ENCODE assay signal across 11 cellular contexts in the genomic region with DNA sequence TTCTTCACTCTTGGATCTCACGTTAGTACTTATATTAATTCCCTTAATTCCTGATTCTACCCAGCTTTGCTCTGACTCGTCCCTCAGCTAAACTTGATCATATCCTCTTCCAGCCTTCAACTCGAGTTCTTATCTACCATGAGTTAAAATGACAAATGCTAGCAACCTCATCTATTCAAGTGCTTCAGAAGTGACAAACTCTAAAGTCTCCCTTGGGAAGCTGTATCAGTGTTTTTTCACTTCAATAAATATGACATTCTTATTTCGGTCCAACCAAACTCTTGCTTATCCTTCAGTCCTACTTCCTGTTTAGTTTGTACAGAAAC.
DNase-seq lines count a peak whose midpoint lies in the region; TF ChIP-seq lines count a peak whose summit lies in the region.
"Had no signal": no experiment of that assay in that cellular context is flagged by ENCODE, and none has a peak within 500 bp of the region (broad histone marks: within the 10 kb centered on the region; RNA-seq: fewer than 3 reads in every experiment).

No MANE protein-coding gene starts in this region.

- no peak overlapping the region for H2BK120ac ChIP-seq in mesendoderm (ENCODE audit: low read depth, low read length)

- H3K18ac ChIP-seq in mesendoderm (ENCODE audit: low read length), result no peak overlapping the region

- no CpG with 5 or more reads among the region's 4 CpGs for WGBS in mesendoderm (ENCODE audit: extremely low coverage, insufficient coverage, low lambda C conversion rate)

- no peak overlapping the region for H4K5ac ChIP-seq in mesendoderm (ENCODE audit: low read length)

- H3K27me3 ChIP-seq in neutrophil (no peaks in the 10 kb centered on the region), mesendoderm (ENCODE audit: insufficient read depth, low read length, poor library complexity) (no peaks in the 10 kb centered on the region)
- H3K27me3 ChIP-seq in effector memory CD4-positive, alpha-beta T cell (replicated peaks; ENCODE audit: control insufficient read depth, insufficient read depth, low read length, poor library complexity, severe bottlenecking), result no peaks in the 10 kb centered on the region

- H3K23ac ChIP-seq in mesendoderm (ENCODE audit: low read length), result no peak overlapping the region

- H3K56ac ChIP-seq in mesendoderm (ENCODE audit: low read length), result no peak overlapping the region

- peak overlapping the region; percentile 79 for H3K27ac ChIP-seq in caudate nucleus (ENCODE audit: low read depth, low read length)
- peak overlapping the region; percentile 9 for H3K27ac ChIP-seq in neutrophil
- no peak overlapping the region for H3K27ac ChIP-seq in effector memory CD4-positive, alpha-beta T cell (ENCODE audit: insufficient read depth, low read length, poor library complexity, severe bottlenecking)
- H3K27ac ChIP-seq in mesendoderm (ENCODE audit: low read depth, low read length), result no peak overlapping the region

- H3K9ac ChIP-seq in mesendoderm (ENCODE audit: low read length), result no peak overlapping the region

- TF ChIP-seq CTCF in neutrophil (IDR thresholded peaks at IDR 0.05), result no peak

- H3K4me3 ChIP-seq in neutrophil (ENCODE audit: low read depth in 1 of 2, low read length in 1 of 2) (no peak overlapping the region), mesendoderm (ENCODE audit: low read length) (no peak overlapping the region)
- H3K4me3 ChIP-seq in effector memory CD4-positive, alpha-beta T cell (ENCODE audit: insufficient read depth, low read depth, low read length, poor library complexity, severe bottlenecking), result no peak overlapping the region

- H4K8ac ChIP-seq in mesendoderm (ENCODE audit: low read depth, low read length), result no peak overlapping the region

- no peak overlapping the region for H2BK5ac ChIP-seq in mesendoderm (ENCODE audit: low read length)

- H3K79me1 ChIP-seq in mesendoderm (ENCODE audit: low read length), result peaks cover 7% of the 10 kb centered on the region

- peak; percentile 9 for DNase-seq in EL
- peak; percentile 31 for DNase-seq in M059J (ENCODE audit: low read depth)
- DNase-seq in caudate nucleus (lab: John Stamatoyannopoulos, UW), result no peak
- no peak for DNase-seq in mucosa of gallbladder (ENCODE audit: low spot score)
- DNase-seq in effector memory CD4-positive, alpha-beta T cell, result no peak
- DNase-seq in NCI-H1417 treated with DMSO at 0.1 percent for 48 hours (lab: John Stamatoyannopoulos, UW), result no peak
- no peak for DNase-seq in mesendoderm
- DNase-seq: COR-L47, endodermal cell, NCI-H345 had no signal

- H3K79me2 ChIP-seq in mesendoderm (ENCODE audit: control insufficient read depth, insufficient read depth, low read length), result peaks cover 21% of the 10 kb centered on the region

- H2AK5ac ChIP-seq in mesendoderm (ENCODE audit: low read length), result no peak overlapping the region

- no peak overlapping the region for H3K4me2 ChIP-seq in mesendoderm (ENCODE audit: low read length)

- no peak overlapping the region for H3K4ac ChIP-seq in mesendoderm (ENCODE audit: low read depth, low read length)

- H2BK15ac ChIP-seq in mesendoderm (replicated peaks; ENCODE audit: low read depth), result no peak overlapping the region

- H3K4me1 ChIP-seq in neutrophil (ENCODE audit: control insufficient read depth in 1 of 2, insufficient read depth in 1 of 2, low read depth in 1 of 2, low read length in 1 of 2) (no peaks in the 10 kb centered on the region), mesendoderm (ENCODE audit: control insufficient read depth, low read depth, low read length) (peaks cover 4% of the 10 kb centered on the region)
- peaks cover 6% of the 10 kb centered on the region for H3K4me1 ChIP-seq in effector memory CD4-positive, alpha-beta T cell (ENCODE audit: control insufficient read depth, insufficient read depth, low read length, poor library complexity, severe bottlenecking)

- no peaks in the 10 kb centered on the region for H3K9me3 ChIP-seq in neutrophil
- H3K9me3 ChIP-seq in effector memory CD4-positive, alpha-beta T cell (ENCODE audit: control insufficient read depth, low read length), result no peaks in the 10 kb centered on the region

- H3K36me3 ChIP-seq in neutrophil, result peaks cover 7% of the 10 kb centered on the region
- no peaks in the 10 kb centered on the region for H3K36me3 ChIP-seq in effector memory CD4-positive, alpha-beta T cell (ENCODE audit: control insufficient read depth, insufficient read depth, low read length)
- no peaks in the 10 kb centered on the region for H3K36me3 ChIP-seq in mesendoderm (ENCODE audit: control insufficient read depth, insufficient read depth, low read length)

Comparison
In these comparisons a context has a peak if more than half of its experiments do, and no peak if none do; other contexts are left out.
1. DNase-seq: peak in EL (single experiment) and M059J (single experiment); none in caudate nucleus (0 of 61), mucosa of gallbladder (single experiment), effector memory CD4-positive, alpha-beta T cell (0 of 3), NCI-H1417 treated with DMSO at 0.1 percent for 48 hours (single experiment) and mesendoderm (single experiment).
2. H3K27ac ChIP-seq: peak in caudate nucleus (single experiment) and neutrophil (single experiment); none in effector memory CD4-positive, alpha-beta T cell (single experiment) and mesendoderm (single experiment).